ENCODE assay signal across 14 cellular contexts in the genomic region with DNA sequence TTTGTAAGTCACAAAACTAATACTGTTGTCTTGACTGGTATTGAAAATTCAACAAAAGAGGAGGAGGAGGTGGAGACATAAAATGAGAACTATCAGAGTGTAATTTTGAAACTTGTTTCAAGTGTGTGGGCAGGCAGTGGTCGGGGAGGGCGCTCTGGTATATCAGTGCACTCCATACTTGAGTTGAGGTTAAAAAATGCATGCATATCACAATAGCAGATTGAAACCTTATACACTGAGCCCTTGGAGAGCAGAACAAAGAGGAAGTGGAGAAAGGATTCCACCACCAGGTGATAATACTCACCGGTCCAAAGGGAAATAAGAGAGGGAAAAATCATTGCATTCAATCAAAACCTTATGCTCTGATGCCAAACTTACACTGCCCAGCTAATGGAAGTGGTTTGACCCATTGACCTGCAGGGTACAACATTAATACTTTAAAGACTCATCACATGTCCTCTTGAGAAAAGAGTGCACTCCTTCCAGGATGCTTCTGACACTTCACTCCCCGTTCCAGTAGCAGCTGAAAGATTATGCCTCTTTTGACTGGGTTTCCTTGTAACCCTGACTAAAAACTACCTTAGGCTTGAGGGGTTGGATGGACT.
DNase-seq lines count a peak whose midpoint lies in the region; ATAC-seq, FAIRE-seq and TF ChIP-seq lines count a peak whose summit lies in the region.
"Had no signal": no experiment of that assay in that cellular context is flagged by ENCODE, and none has a peak within 500 bp of the region (broad histone marks: within the 10 kb centered on the region; RNA-seq: fewer than 3 reads in every experiment).

No MANE protein-coding gene starts in this region.

- H3K27me3 Mint-ChIP-seq in glutamatergic neuron (ENCODE audit: unreplicated experiment) (no peaks in the 10 kb centered on the region), type B pancreatic cell (no peaks in the 10 kb centered on the region)

- H3K4me1 Mint-ChIP-seq in glutamatergic neuron (ENCODE audit: low read depth, unreplicated experiment) (peaks cover 16% of the 10 kb centered on the region), type B pancreatic cell (ENCODE audit: unreplicated experiment) (peaks cover 39% of the 10 kb centered on the region)

- WGBS in pancreas, 2 donors = 79 to 85% methylated on average over 4 of the region's 4 CpGs

- no peaks in the 10 kb centered on the region for H3K27me3 ChIP-seq in pancreas
- H3K27me3 ChIP-seq: right atrium auricular region had no signal

- H3K36me3 ChIP-seq in pancreas = no peaks in the 10 kb centered on the region
- H3K36me3 ChIP-seq: HAP-1, right atrium auricular region, thoracic aorta had no signal

- intact Hi-C loops in pancreas (cut with DNase I) = loop anchor here in 1 of 3 donors (10.0 kb wide), 1 partner anchor 99 kb away; no protein-coding TSS in a partner anchor

- H3K36me3 Mint-ChIP-seq in glutamatergic neuron (ENCODE audit: unreplicated experiment) = no peaks in the 10 kb centered on the region
- H3K36me3 Mint-ChIP-seq in type B pancreatic cell = no peaks in the 10 kb centered on the region

- DNase-seq in glutamatergic neuron (no peak), type B pancreatic cell (ENCODE audit: extremely low spot score, unreplicated experiment) (no peak), NAMALWA (ENCODE audit: low spot score) (no peak), pancreas (no peak)
- DNase-seq: SHP77 had no signal

- no peaks in the 10 kb centered on the region for H3K9me3 ChIP-seq in pancreas
- H3K9me3 ChIP-seq: HAP-1, right atrium auricular region, thoracic aorta had no signal

- peaks cover 7 to 21% (median 18%) of the 10 kb centered on the region in 3 donors for H3K4me1 ChIP-seq in pancreas
- H3K4me1 ChIP-seq: HAP-1 had no signal

- peak overlapping the region; percentile 61 for H3K4me3 Mint-ChIP-seq in glutamatergic neuron (ENCODE audit: unreplicated experiment)
- H3K4me3 Mint-ChIP-seq in type B pancreatic cell = no peak overlapping the region

- H3K27ac Mint-ChIP-seq in glutamatergic neuron (ENCODE audit: unreplicated experiment) (peak overlapping the region; percentile 75), type B pancreatic cell (no peak overlapping the region)

- H3K9me3 Mint-ChIP-seq in glutamatergic neuron (ENCODE audit: unreplicated experiment) (no peaks in the 10 kb centered on the region), type B pancreatic cell (no peaks in the 10 kb centered on the region)

- no peak overlapping the region for H3K27ac ChIP-seq in pancreas
- H3K27ac ChIP-seq: right atrium auricular region, thoracic aorta had no signal

- TF ChIP-seq CTCF in glutamatergic neuron (IDR thresholded peaks at IDR 0.05; ENCODE audit: partially characterized antibody, unreplicated experiment) (no peak), type B pancreatic cell (conservative IDR thresholded peaks at IDR 0.05) (no peak), pancreas (IDR thresholded peaks at IDR 0.05) (no peak)

- H3K4me3 ChIP-seq in pancreas = no peak overlapping the region
- H3K4me3 ChIP-seq: HAP-1, right atrium auricular region, thoracic aorta had no signal

- no peak for FAIRE-seq in pancreas (lab: Jason Lieb, UNC)
- FAIRE-seq: endometrium had no signal

- ATAC-seq in GM18502 (IDR thresholded peaks at IDR 0.05; ENCODE audit: poor library complexity, unreplicated experiment) = peak; percentile 86
- peak; percentile 86 for ATAC-seq in GM21390 (IDR thresholded peaks at IDR 0.05; ENCODE audit: unreplicated experiment)
- ATAC-seq in HG03558 (IDR thresholded peaks at IDR 0.05; ENCODE audit: extremely low read depth, unreplicated experiment) = peak; percentile 65
- ATAC-seq in GM19324 (IDR thresholded peaks at IDR 0.05; ENCODE audit: low FRiP score, unreplicated experiment) = no peak
- ATAC-seq in pancreas = no peak
- ATAC-seq: left lobe of liver had no signal

Comparison
In these comparisons a context has a peak if more than half of its experiments do, and no peak if none do; other contexts are left out.
1. ATAC-seq: peak in GM18502 (single experiment), GM21390 (single experiment) and HG03558 (single experiment); none in GM19324 (single experiment) and pancreas (0 of 4).